Comparison of ENCODE assay signal across 8 cellular contexts in the genomic region with DNA sequence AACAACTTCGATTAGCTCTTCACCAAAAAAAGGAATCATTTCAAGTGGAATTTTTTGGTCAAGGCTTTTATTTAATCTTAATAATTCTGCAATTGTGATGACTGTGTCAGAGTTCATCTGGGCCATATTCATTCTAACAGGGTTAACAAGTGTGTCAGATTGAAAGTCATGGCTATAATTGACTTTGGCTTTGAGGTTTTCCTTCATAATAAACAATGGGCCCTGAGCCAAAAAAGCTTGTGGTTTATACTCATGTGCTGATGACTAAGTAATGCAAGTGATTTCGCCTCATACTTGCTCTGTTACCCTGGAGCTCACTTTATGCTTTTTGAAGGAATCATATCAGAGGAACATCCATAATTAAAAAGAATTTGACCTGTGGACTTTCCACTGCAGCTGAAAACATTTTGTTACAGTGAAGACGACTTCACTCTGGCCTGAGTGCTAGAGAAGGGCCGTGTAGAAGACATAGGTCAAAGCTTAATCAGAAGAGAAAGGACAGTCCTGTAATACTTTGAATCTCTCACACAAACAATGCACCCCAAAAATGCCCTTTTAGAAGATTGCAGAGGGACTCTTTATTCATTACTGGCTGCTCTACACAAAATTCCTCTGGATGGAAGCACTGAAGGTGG.
DNase-seq lines count a peak whose midpoint lies in the region; ATAC-seq and TF ChIP-seq lines count a peak whose summit lies in the region.

No MANE protein-coding gene starts in this region.

- peak overlapping the region in 3 of 5 donors; percentile 45 to 79 (median 59) for H3K27ac ChIP-seq in adrenal gland
- no peak overlapping the region for H3K27ac ChIP-seq in neural progenitor cell

- H3K9me3 ChIP-seq in adrenal gland (replicated peaks in 1 of 3), result no peaks in the 10 kb centered on the region
- H3K9me3 ChIP-seq in neural progenitor cell (ENCODE audit: low read depth), result no peaks in the 10 kb centered on the region

- H3K4me3 Mint-ChIP-seq in activated CD8-positive, alpha-beta memory T cell treated with anti-CD3 and anti-CD28 coated beads, Interleukin-2, amount 10 ng/mL, durations not matched to agents 7 days and 5 days, result no peak overlapping the region
- no peak overlapping the region for H3K4me3 Mint-ChIP-seq in neural progenitor cell

- no peak for TF ChIP-seq POLR2A in NB4 (IDR thresholded peaks at IDR 0.05; ENCODE audit: extremely low read depth, insufficient read length)
- no peak for TF ChIP-seq POLR2A in adrenal gland (IDR thresholded peaks at IDR 0.05)

- H3K4me2 ChIP-seq in neural progenitor cell, result no peak overlapping the region

- no peaks in the 10 kb centered on the region for H3F3A ChIP-seq in neural progenitor cell (ENCODE audit: low read depth)

- CTCF ChIA-PET in activated CD8-positive, alpha-beta memory T cell treated with anti-CD3 and anti-CD28 coated beads, Interleukin-2, amount 10 ng/mL, durations not matched to agents 7 days and 5 days (lab: Charles Lee), result interaction anchor here (0.7 to 1.9 kb wide), 4 partner anchors 12 to 325 kb away, joined by 3 to 13 read pairs (median 6); no protein-coding TSS in a partner anchor

- intact Hi-C loops in adrenal gland (cut with DNase I), result no loop called here

- H3K79me2 ChIP-seq in neural progenitor cell (ENCODE audit: low read depth), result no peaks in the 10 kb centered on the region

- no peak overlapping the region for H3K9ac ChIP-seq in neural progenitor cell

- ATAC-seq in activated CD8-positive, alpha-beta memory T cell treated with anti-CD3 and anti-CD28 coated beads, Interleukin-2, amount 10 ng/mL, durations not matched to agents 7 days and 5 days, result peak; percentile 92
- ATAC-seq in HG02610 (IDR thresholded peaks at IDR 0.05; ENCODE audit: unreplicated experiment), result peak; percentile 90

- peaks cover 31% of the 10 kb centered on the region for H3K4me1 Mint-ChIP-seq in activated CD8-positive, alpha-beta memory T cell treated with anti-CD3 and anti-CD28 coated beads, Interleukin-2, amount 10 ng/mL, durations not matched to agents 7 days and 5 days
- H3K4me1 Mint-ChIP-seq in neural progenitor cell, result peaks cover 34% of the 10 kb centered on the region

- 42 to 47% (median 44%) methylated on average over 4 of the region's 4 CpGs for WGBS in adrenal gland, 4 donors

- H3K4me1 ChIP-seq in adrenal gland (replicated peaks in 1 of 2) (peaks cover 24 to 39% of the 10 kb centered on the region in 2 donors), neural progenitor cell (no peaks in the 10 kb centered on the region)

- DNase-seq in activated CD8-positive, alpha-beta memory T cell treated with anti-CD3 and anti-CD28 coated beads, Interleukin-2, amount 10 ng/mL, durations not matched to agents 7 days and 5 days, result peak; percentile 55
- no peak for DNase-seq in activated CD8-positive, alpha-beta memory T cell treated with anti-CD3 and anti-CD28 coated beads, Interleukin-2, amount 50 U/mL, for 48 hours
- peak; percentile 60 for DNase-seq in NB4 (ENCODE audit: low read depth)
- DNase-seq in adrenal gland, result peak in 3 of 7 donors; percentile 24 to 42 (median 33)
- DNase-seq in lung microvascular endothelial cell (ENCODE audit: low read depth in 2 of 2), result peak; percentile 94 to 96
- no peak for DNase-seq in neural progenitor cell (ENCODE audit: low spot score)
- DNase-seq in middle frontal gyrus (ENCODE audit: extremely low spot score, low spot score), result no peak

- no peak overlapping the region for H3K27ac Mint-ChIP-seq in activated CD8-positive, alpha-beta memory T cell treated with anti-CD3 and anti-CD28 coated beads, Interleukin-2, amount 10 ng/mL, durations not matched to agents 7 days and 5 days
- no peak overlapping the region for H3K27ac Mint-ChIP-seq in neural progenitor cell

- peaks cover 13% of the 10 kb centered on the region for H3K27me3 Mint-ChIP-seq in activated CD8-positive, alpha-beta memory T cell treated with anti-CD3 and anti-CD28 coated beads, Interleukin-2, amount 10 ng/mL, durations not matched to agents 7 days and 5 days
- no peaks in the 10 kb centered on the region for H3K27me3 Mint-ChIP-seq in neural progenitor cell (ENCODE audit: insufficient read depth, low read depth)

- H3K27me3 ChIP-seq in adrenal gland (no peaks in the 10 kb centered on the region), neural progenitor cell (no peaks in the 10 kb centered on the region)

- H2AFZ ChIP-seq in neural progenitor cell (replicated peaks), result no peak overlapping the region

- no peak for TF ChIP-seq CTCF in NB4 (IDR thresholded peaks at IDR 0.05; ENCODE audit: low read depth, low read length)
- no peak for TF ChIP-seq CTCF in adrenal gland (IDR thresholded peaks at IDR 0.05)
- no peak for TF ChIP-seq CTCF in neural progenitor cell (IDR thresholded peaks at IDR 0.05)

- H3K9me3 Mint-ChIP-seq in activated CD8-positive, alpha-beta memory T cell treated with anti-CD3 and anti-CD28 coated beads, Interleukin-2, amount 10 ng/mL, durations not matched to agents 7 days and 5 days (ENCODE audit: low read depth), result no peaks in the 10 kb centered on the region
- H3K9me3 Mint-ChIP-seq in neural progenitor cell, result peaks cover 2% of the 10 kb centered on the region

- H3K36me3 Mint-ChIP-seq in activated CD8-positive, alpha-beta memory T cell treated with anti-CD3 and anti-CD28 coated beads, Interleukin-2, amount 10 ng/mL, durations not matched to agents 7 days and 5 days, result peaks cover 42% of the 10 kb centered on the region
- H3K36me3 Mint-ChIP-seq in neural progenitor cell, result peaks cover 17% of the 10 kb centered on the region

- no peaks in the 10 kb centered on the region for H4K20me1 ChIP-seq in neural progenitor cell (ENCODE audit: low read depth)

- no peak overlapping the region for H3K4me3 ChIP-seq in NB4 (ENCODE audit: low read depth, low read length)
- H3K4me3 ChIP-seq in adrenal gland, result no peak overlapping the region
- no peak overlapping the region for H3K4me3 ChIP-seq in neural progenitor cell

- H3K36me3 ChIP-seq in adrenal gland (replicated peaks in 1 of 2), result no peaks in the 10 kb centered on the region
- no peaks in the 10 kb centered on the region for H3K36me3 ChIP-seq in neural progenitor cell

Comparison
In these comparisons a context has a peak if more than half of its experiments do, and no peak if none do; other contexts are left out.
1. DNase-seq: peak in activated CD8-positive, alpha-beta memory T cell treated with anti-CD3 and anti-CD28 coated beads, Interleukin-2, amount 10 ng/mL, durations not matched to agents 7 days and 5 days (single experiment), NB4 (single experiment) and lung microvascular endothelial cell (2 of 2); none in activated CD8-positive, alpha-beta memory T cell treated with anti-CD3 and anti-CD28 coated beads, Interleukin-2, amount 50 U/mL, for 48 hours (single experiment), neural progenitor cell (single experiment) and middle frontal gyrus (single experiment).